In the genomic region with DNA sequence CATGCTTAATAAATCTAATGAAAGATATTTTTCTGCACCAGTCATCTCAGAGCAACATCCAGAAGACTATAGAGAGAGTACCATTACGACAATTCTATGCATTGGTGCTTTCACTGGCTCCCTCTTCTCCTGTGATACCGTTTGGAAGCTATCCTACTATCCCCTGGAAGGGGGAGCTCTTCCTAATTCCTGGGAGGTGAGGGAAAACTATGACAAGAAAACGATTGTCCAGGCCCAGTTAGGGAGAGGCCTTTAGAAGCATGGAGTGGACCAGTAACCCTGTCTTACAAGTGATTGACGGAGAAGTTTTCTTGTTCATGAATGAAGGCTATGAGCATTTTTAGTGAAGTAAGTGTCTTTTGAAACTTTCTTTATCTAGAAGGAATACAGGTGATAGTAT, we compare ENCODE assay signal across 17 cellular contexts.
A peak's percentile ranks its signal among the peaks of the same experiment; 100 is the strongest.
DNase-seq lines count a peak whose midpoint lies in the region; ATAC-seq, FAIRE-seq and TF ChIP-seq lines count a peak whose summit lies in the region.
"Had no signal": no experiment of that assay in that cellular context is flagged by ENCODE, and none has a peak within 500 bp of the region (broad histone marks: within the 10 kb centered on the region; RNA-seq: fewer than 3 reads in every experiment).

No MANE protein-coding gene starts in this region.

- H3K4me3 ChIP-seq in IMR-90 (ENCODE audit: insufficient read depth, low read depth, low read length) (no peak overlapping the region), small intestine (ENCODE audit: low read depth in 1 of 2, low read length in 2 of 2) (no peak overlapping the region)
- H3K4me3 ChIP-seq: GM23248 had no signal

- no peak for ATAC-seq in IMR-90 (ENCODE audit: low read depth)
- ATAC-seq in WTC11 = peak; percentile 91
- ATAC-seq in GM21528 (IDR thresholded peaks at IDR 0.05; ENCODE audit: low FRiP score, unreplicated experiment) = no peak

- no peak overlapping the region for H4K5ac ChIP-seq in IMR-90 (ENCODE audit: low read depth, low read length)

- H3K9me3 ChIP-seq in IMR-90 (ENCODE audit: control insufficient read depth, insufficient read depth, low read length) = no peaks in the 10 kb centered on the region
- H3K9me3 ChIP-seq in small intestine (ENCODE audit: control insufficient read depth, low read depth) = no peaks in the 10 kb centered on the region

- H3K36me3 Mint-ChIP-seq in WTC11 = no peaks in the 10 kb centered on the region

- H3K9ac ChIP-seq in IMR-90 (ENCODE audit: low read depth, low read length) = no peak overlapping the region
- H3K9ac ChIP-seq: GM23248 had no signal

- in situ Hi-C loops in IMR-90 (cut with MboI; ENCODE audit: low sequenced_read_pairs) = no loop called here

- no peak overlapping the region for H3K4me2 ChIP-seq in IMR-90 (ENCODE audit: low read depth, low read length)

- no peak overlapping the region for H3K23ac ChIP-seq in IMR-90 (ENCODE audit: low read depth, low read length)

- no peak overlapping the region for H4K8ac ChIP-seq in IMR-90 (ENCODE audit: low read depth in 2 of 2, low read length in 2 of 2)

- H4K20me1 ChIP-seq in IMR-90 (ENCODE audit: insufficient read depth, low read length) = peaks cover 23% of the 10 kb centered on the region; the same call in 1 of the 2 replicates

- peak; percentile 35 for TF ChIP-seq CTCF in D721Med (IDR thresholded peaks at IDR 0.05; ENCODE audit: insufficient read depth, missing control alignments)
- TF ChIP-seq CTCF in IMR-90 (conservative IDR thresholded peaks at IDR 0.05; ENCODE audit: low read depth, low read length) = 0 out of 2 replicates have a peak, but pooled peaks have one; percentile 3
- no peak for TF ChIP-seq CTCF in WTC11 (IDR thresholded peaks at IDR 0.05)
- no peak for TF ChIP-seq CTCF in GM10266 (IDR thresholded peaks at IDR 0.05; ENCODE audit: control insufficient read depth, insufficient read depth, low read depth, missing control alignments)

- no TSS peak for BruUV-seq in IMR-90 (replicated peaks; lab: Mats Ljungman, UMichigan)

- no peaks in the 10 kb centered on the region for H3K27me3 ChIP-seq in IMR-90 (ENCODE audit: control insufficient read depth, insufficient read depth, low read length)
- H3K27me3 ChIP-seq in small intestine (ENCODE audit: control insufficient read depth in 2 of 2, insufficient read depth in 2 of 2, low read length in 2 of 2) = no peaks in the 10 kb centered on the region

- no peak overlapping the region for H3K4me3 Mint-ChIP-seq in WTC11

- no peak overlapping the region for H3K56ac ChIP-seq in IMR-90 (ENCODE audit: extremely low read depth, insufficient read depth, low read length)

- peaks cover 25 to 41% of the 10 kb centered on the region in 2 experiments for H3K79me1 ChIP-seq in IMR-90 (ENCODE audit: low read depth in 1 of 2, low read length in 2 of 2)

- dilution Hi-C loops in IMR-90 (cut with HindIII; ENCODE audit: low sequenced_read_pairs, unreplicated experiment) = no loop called here

- H2AK9ac ChIP-seq in IMR-90 (replicated peaks; ENCODE audit: low read depth, low read length, poor library complexity) = no peak overlapping the region

- FAIRE-seq in D721Med (lab: Jason Lieb, UNC) (no peak), small intestine (lab: Jason Lieb, UNC) (no peak)
- FAIRE-seq: frontal cortex had no signal

- H3K9me3 Mint-ChIP-seq in WTC11 = no peaks in the 10 kb centered on the region

- 0 out of 2 replicates have a peak overlapping the region, but pooled peaks have one; percentile 64 for H3K14ac ChIP-seq in IMR-90 (replicated peaks; ENCODE audit: low read depth, low read length)

- no peak overlapping the region for H2BK15ac ChIP-seq in IMR-90 (ENCODE audit: low read depth, low read length)

- TF ChIP-seq RAD21 in IMR-90 (IDR thresholded peaks at IDR 0.05; ENCODE audit: low read length) = no peak

- DNase-seq in D721Med (ENCODE audit: insufficient read length, low spot score) (no peak), IMR-90 (no peak), WTC11 (ENCODE audit: low spot score) (no peak), iPS-NIHi7 (ENCODE audit: extremely low spot score) (peak; percentile 54), GM10266 (ENCODE audit: extremely low spot score) (no peak), DMS79 (lab: John Stamatoyannopoulos, UW) (no peak), small intestine (no peak)
- DNase-seq: activated CD4-positive, alpha-beta T cell treated with anti-CD3 and anti-CD28 coated beads, Interleukin-2, amount 50 U/mL, for 1 hour; activated T-cell treated with anti-CD3 and anti-CD28 coated beads, Interleukin-2, amount 50 U/mL, for 1 hour; DMS79 treated with DMSO at 0.1 percent for 48 hours; effector memory CD4-positive, alpha-beta T cell; NCI-H187 treated with DMSO at 0.1 percent for 48 hours; stimulated activated CD4-positive, alpha-beta T cell treated with anti-CD3 and anti-CD28 coated beads, Interleukin-4, amount 100 ng/mL, for 24 hours; T1000 had no signal

- no peak overlapping the region for H3K27ac Mint-ChIP-seq in WTC11

- H3K4me1 ChIP-seq in IMR-90 (ENCODE audit: control insufficient read depth, insufficient read depth, low read length) (peaks cover 6% of the 10 kb centered on the region; the same call in 1 of the 2 replicates), small intestine (ENCODE audit: control insufficient read depth in 2 of 2, insufficient read depth in 1 of 2, low read depth in 1 of 2, low read length in 1 of 2) (no peaks in the 10 kb centered on the region)

- H2BK20ac ChIP-seq in IMR-90 (ENCODE audit: low read depth, low read length) = no peak overlapping the region

- H3K4ac ChIP-seq in IMR-90 (ENCODE audit: low read depth, low read length) = no peak overlapping the region; the same call in 1 of the 2 replicates

- 70% methylated on average over 2 of the region's 4 CpGs; no CpG with 5 or more reads in 1 of the 2 experiments for WGBS in IMR-90 (ENCODE audit: extremely low coverage in 2 of 2, insufficient read length in 1 of 2), 2 experiments
- 59 to 65% (median 61%) methylated on average over 4 of the region's 4 CpGs for WGBS in small intestine, 3 donors

- no peaks in the 10 kb centered on the region for H3K27me3 Mint-ChIP-seq in WTC11 (ENCODE audit: low read depth)

- no peak overlapping the region for H3K18ac ChIP-seq in IMR-90 (ENCODE audit: low read depth, low read length)

- 0 out of 2 replicates have a peak overlapping the region, but pooled peaks have one; percentile 3 for H2AK5ac ChIP-seq in IMR-90 (ENCODE audit: low read depth, low read length)

- no peak overlapping the region for H2AFZ ChIP-seq in IMR-90 (replicated peaks; ENCODE audit: low read length, poor library complexity)
- H2AFZ ChIP-seq: GM23248 had no signal

- no peak for TF ChIP-seq POLR2A in IMR-90 (IDR thresholded peaks at IDR 0.05; ENCODE audit: low read depth, low read length)

- intact Hi-C loops in IMR-90 (cut with micrococcal nuclease) = no loop called here

- no peaks in the 10 kb centered on the region for H3K4me1 Mint-ChIP-seq in WTC11

- H3K27ac ChIP-seq in IMR-90 (ENCODE audit: insufficient read depth, low read length) (no peak overlapping the region), small intestine (ENCODE audit: low read depth in 1 of 2, low read length in 1 of 2) (no peak overlapping the region)
- H3K27ac ChIP-seq: GM23248 had no signal

- H2BK120ac ChIP-seq in IMR-90 (ENCODE audit: low read depth, low read length) = no peak overlapping the region

- H2BK5ac ChIP-seq in IMR-90 (ENCODE audit: low read depth, low read length, poor library complexity, severe bottlenecking) = no peak overlapping the region

- peaks cover 4% of the 10 kb centered on the region; the same call in 1 of the 2 replicates for H3K36me3 ChIP-seq in IMR-90 (ENCODE audit: control insufficient read depth, insufficient read depth, low read length)
- no peaks in the 10 kb centered on the region for H3K36me3 ChIP-seq in small intestine (ENCODE audit: control insufficient read depth in 2 of 2, insufficient read depth in 2 of 2, low read length in 2 of 2)

- H3K9me1 ChIP-seq in IMR-90 (ENCODE audit: insufficient read depth, low read length) = peaks cover 6% of the 10 kb centered on the region; the same call in 1 of the 2 replicates

- POLR2A ChIA-PET in IMR-90 (lab: Charles Lee; ENCODE audit: unreplicated experiment) = no interaction called here
- POLR2A ChIA-PET in WTC11 (lab: Charles Lee) = no interaction called here

- CTCF ChIA-PET in IMR-90 (lab: Yijun Ruan, JAX) = interaction anchor here (1.0 kb wide), 1 partner anchor 10 kb away, joined by 3 read pairs; no protein-coding TSS in a partner anchor
- CTCF ChIA-PET in WTC11 (lab: Charles Lee) = interaction anchor here (0.6 to 2.8 kb wide), 19 partner anchors 10 to 309 kb away, joined by 3 to 20 read pairs (median 4); no protein-coding TSS in a partner anchor

- no peak overlapping the region for H4K91ac ChIP-seq in IMR-90 (ENCODE audit: insufficient read depth, low read depth, low read length)

TF ChIP-seq in IMR-90, 13 proteins besides CTCF, POLR2A, EP300 and RAD21 (continues in another document):
- no peak for TF ChIP-seq NFE2L2 (IDR thresholded peaks at IDR 0.05; ENCODE audit: low read depth, low read length)
- no peak for TF ChIP-seq MAFK (IDR thresholded peaks at IDR 0.05; ENCODE audit: low read depth, low read length)
- no peak for TF ChIP-seq BHLHE40 (IDR thresholded peaks at IDR 0.05; ENCODE audit: low read depth, low read length)
- no peak for TF ChIP-seq RCOR1 (IDR thresholded peaks at IDR 0.05; ENCODE audit: insufficient replicate concordance, low read length)
- TF ChIP-seq CHD1 (IDR thresholded peaks at IDR 0.05; ENCODE audit: low read depth, low read length) = no peak
- TF ChIP-seq SMC3 (IDR thresholded peaks at IDR 0.05; ENCODE audit: low read depth, low read length) = no peak
- no peak for TF ChIP-seq RFX5 (IDR thresholded peaks at IDR 0.05; ENCODE audit: low read depth, low read length)

TF ChIP-seq in WTC11, 78 proteins besides CTCF, POLR2A, EP300 and RAD21:
- TF ChIP-seq, protein P1, sequence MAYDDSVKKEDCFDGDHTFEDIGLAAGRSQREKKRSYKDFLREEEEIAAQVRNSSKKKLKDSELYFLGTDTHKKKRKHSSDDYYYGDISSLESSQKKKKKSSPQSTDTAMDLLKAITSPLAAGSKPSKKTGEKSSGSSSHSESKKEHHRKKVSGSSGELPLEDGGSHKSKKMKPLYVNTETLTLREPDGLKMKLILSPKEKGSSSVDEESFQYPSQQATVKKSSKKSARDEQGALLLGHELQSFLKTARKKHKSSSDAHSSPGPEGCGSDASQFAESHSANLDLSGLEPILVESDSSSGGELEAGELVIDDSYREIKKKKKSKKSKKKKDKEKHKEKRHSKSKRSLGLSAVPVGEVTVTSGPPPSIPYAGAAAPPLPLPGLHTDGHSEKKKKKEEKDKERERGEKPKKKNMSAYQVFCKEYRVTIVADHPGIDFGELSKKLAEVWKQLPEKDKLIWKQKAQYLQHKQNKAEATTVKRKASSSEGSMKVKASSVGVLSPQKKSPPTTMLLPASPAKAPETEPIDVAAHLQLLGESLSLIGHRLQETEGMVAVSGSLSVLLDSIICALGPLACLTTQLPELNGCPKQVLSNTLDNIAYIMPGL (CRISPR knock-in tag; IDR thresholded peaks at IDR 0.05) = no peak
- no peak for TF ChIP-seq TP53 (CRISPR knock-in tag; IDR thresholded peaks at IDR 0.05)
- TF ChIP-seq JUN (CRISPR knock-in tag; IDR thresholded peaks at IDR 0.05) = no peak
TF ChIP-seq in WTC11: peak in this region for 0.

Comparison
In these comparisons a context has a peak if more than half of its experiments do, and no peak if none do; other contexts are left out.
1. CTCF ChIP-seq: peak in D721Med (single experiment) and IMR-90 (single experiment); none in WTC11 (single experiment) and GM10266 (single experiment).